Comparison of ENCODE assay signal across 1 cellular context in the genomic region with DNA sequence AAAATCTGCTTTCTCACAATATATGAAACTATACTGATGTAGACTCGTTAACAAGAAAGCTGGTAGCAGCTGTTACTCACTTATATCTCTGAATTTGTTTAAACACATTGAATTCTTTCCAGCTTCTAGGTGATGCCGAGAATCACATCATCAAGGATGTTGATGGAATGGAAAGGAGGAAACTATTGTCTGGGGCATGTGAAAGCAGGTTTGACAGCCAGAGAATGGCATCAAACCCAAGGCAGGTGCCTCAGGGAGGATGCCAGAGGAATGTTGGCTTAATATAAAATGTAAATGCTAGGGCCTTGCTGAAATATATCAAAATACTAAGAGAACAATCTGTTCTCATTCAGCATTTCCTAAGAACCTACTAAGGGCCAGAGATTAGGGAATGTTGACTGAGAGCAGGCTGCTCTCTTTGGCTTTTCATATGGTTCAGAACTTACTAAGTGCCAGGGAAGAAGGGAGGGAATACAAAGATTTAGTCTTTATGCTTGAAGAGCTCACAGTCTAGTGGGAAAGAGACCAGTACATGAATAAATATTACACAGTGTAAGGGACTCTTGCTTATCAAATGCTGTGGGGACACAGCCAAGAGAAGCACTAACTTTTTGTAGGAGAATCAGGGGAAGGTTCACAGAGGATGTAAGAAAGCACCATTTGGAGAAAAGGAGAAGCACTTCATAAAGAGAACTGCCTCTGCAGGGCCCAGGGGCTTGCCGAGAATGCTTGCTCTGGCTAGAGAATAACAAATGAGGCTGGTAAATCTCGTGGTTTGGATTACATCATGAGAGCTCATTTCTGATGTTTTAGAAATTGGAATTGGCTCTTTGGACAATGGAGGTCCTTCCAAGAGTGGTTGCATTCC.
TF ChIP-seq lines count a peak whose summit lies in the region.

No MANE protein-coding gene starts in this region.

TF ChIP-seq in IMR-90, 13 proteins besides CTCF, POLR2A, EP300 and RAD21:
- TF ChIP-seq FOS (IDR thresholded peaks at IDR 0.05; ENCODE audit: low read depth, low read length) (no peak), BHLHE40 (IDR thresholded peaks at IDR 0.05; ENCODE audit: low read depth, low read length) (no peak), MAZ (IDR thresholded peaks at IDR 0.05; ENCODE audit: borderline replicate concordance, low read depth, low read length) (no peak), RCOR1 (IDR thresholded peaks at IDR 0.05; ENCODE audit: insufficient replicate concordance, low read length) (no peak), USF2 (IDR thresholded peaks at IDR 0.05; ENCODE audit: low read depth, low read length) (no peak), MXI1 (IDR thresholded peaks at IDR 0.05; ENCODE audit: borderline replicate concordance, low read depth, low read length) (no peak), SMC3 (IDR thresholded peaks at IDR 0.05; ENCODE audit: low read depth, low read length) (no peak), CEBPB (IDR thresholded peaks at IDR 0.05; ENCODE audit: low read depth, low read length) (no peak), MAFK (IDR thresholded peaks at IDR 0.05; ENCODE audit: low read depth, low read length) (no peak), RFX5 (IDR thresholded peaks at IDR 0.05; ENCODE audit: low read depth, low read length) (no peak), NFE2L2 (IDR thresholded peaks at IDR 0.05; ENCODE audit: low read depth, low read length) (no peak), CHD1 (IDR thresholded peaks at IDR 0.05; ENCODE audit: low read depth, low read length) (no peak)
- TF ChIP-seq, protein P1, sequence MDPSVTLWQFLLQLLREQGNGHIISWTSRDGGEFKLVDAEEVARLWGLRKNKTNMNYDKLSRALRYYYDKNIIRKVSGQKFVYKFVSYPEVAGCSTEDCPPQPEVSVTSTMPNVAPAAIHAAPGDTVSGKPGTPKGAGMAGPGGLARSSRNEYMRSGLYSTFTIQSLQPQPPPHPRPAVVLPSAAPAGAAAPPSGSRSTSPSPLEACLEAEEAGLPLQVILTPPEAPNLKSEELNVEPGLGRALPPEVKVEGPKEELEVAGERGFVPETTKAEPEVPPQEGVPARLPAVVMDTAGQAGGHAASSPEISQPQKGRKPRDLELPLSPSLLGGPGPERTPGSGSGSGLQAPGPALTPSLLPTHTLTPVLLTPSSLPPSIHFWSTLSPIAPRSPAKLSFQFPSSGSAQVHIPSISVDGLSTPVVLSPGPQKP (IDR thresholded peaks at IDR 0.05; ENCODE audit: borderline replicate concordance, low read depth, low read length), result no peak
